In genomic region chr9:95736891-95737522, GRCh38 we compare ENCODE assay signal across 17 cellular contexts.
DNase-seq lines count a peak whose midpoint lies in the region; ATAC-seq and TF ChIP-seq lines count a peak whose summit lies in the region.
"Had no signal": no experiment of that assay in that cellular context is flagged by ENCODE, and none has a peak within 500 bp of the region (broad histone marks: within the 10 kb centered on the region; RNA-seq: fewer than 3 reads in every experiment).

No MANE protein-coding gene starts in this region.

- H3K27ac ChIP-seq in A673 (ENCODE audit: low read depth, low read length, poor library complexity, severe bottlenecking) (no peak overlapping the region), C4-2B (peak overlapping the region; percentile 45), tibial nerve (peak overlapping the region in 1 of 4 donors; percentile 24)
- H3K27ac ChIP-seq: PC-9, SK-N-MC had no signal

- H3K4me1 ChIP-seq in A673 (ENCODE audit: insufficient read depth, low read length, poor library complexity, severe bottlenecking): no peaks in the 10 kb centered on the region
- H3K4me1 ChIP-seq in tibial nerve: peaks cover 0 to 54% (median 10%) of the 10 kb centered on the region in 4 donors

- no peaks in the 10 kb centered on the region for H3K36me3 Mint-ChIP-seq in nephron progenitor cell (ENCODE audit: low read depth)

- H3K36me3 ChIP-seq in A673 (ENCODE audit: insufficient read depth, low read length, poor library complexity, severe bottlenecking): no peaks in the 10 kb centered on the region
- H3K36me3 ChIP-seq in tibial nerve: no peaks in the 10 kb centered on the region

- peak; percentile 14 for DNase-seq in A673 (ENCODE audit: low spot score)
- peak; percentile 76 for DNase-seq in NCI-H69 (lab: John Stamatoyannopoulos, UW)
- peak; percentile 16 for DNase-seq in nephron progenitor cell
- DNase-seq in pons (ENCODE audit: low spot score): no peak
- no peak for DNase-seq in tibial nerve (ENCODE audit: low spot score in 2 of 2)
- DNase-seq: C1 segment of cervical spinal cord, DMS79, NCI-H1048, NCI-H2029, NCI-H226, PC-9, T-helper 1 cell had no signal

- ATAC-seq in HG03045 (IDR thresholded peaks at IDR 0.05; ENCODE audit: unreplicated experiment): no peak
- ATAC-seq in HG02852 (IDR thresholded peaks at IDR 0.05; ENCODE audit: unreplicated experiment): no peak

- no peak for TF ChIP-seq CTCF in A673 (conservative IDR thresholded peaks at IDR 0.05; ENCODE audit: low read depth, low read length)
- no peak; the same call in 1 of the 2 replicates for TF ChIP-seq CTCF in C4-2B (conservative IDR thresholded peaks at IDR 0.05)
- TF ChIP-seq CTCF in nephron progenitor cell (IDR thresholded peaks at IDR 0.05): no peak
- TF ChIP-seq CTCF in tibial nerve (IDR thresholded peaks at IDR 0.05): no peak

- H3K4me1 Mint-ChIP-seq in nephron progenitor cell: peaks cover 62% of the 10 kb centered on the region

- H3K27ac Mint-ChIP-seq in nephron progenitor cell: no peak overlapping the region

- no peaks in the 10 kb centered on the region for H3K27me3 ChIP-seq in A673 (replicated peaks; ENCODE audit: insufficient read depth, low read depth, low read length, poor library complexity)
- H3K27me3 ChIP-seq in tibial nerve: no peaks in the 10 kb centered on the region

- no peaks in the 10 kb centered on the region for H3K9me3 Mint-ChIP-seq in nephron progenitor cell

- WGBS in tibial nerve, 2 donors: 70 to 71% methylated on average over 13 to 15 of the region's 15 CpGs

- H3K9me3 ChIP-seq in A673 (ENCODE audit: low read depth, low read length, poor library complexity, severe bottlenecking) (no peaks in the 10 kb centered on the region), tibial nerve (no peaks in the 10 kb centered on the region)
- H3K9me3 ChIP-seq: Caco-2 had no signal

- no peak overlapping the region for H3K4me3 Mint-ChIP-seq in nephron progenitor cell

- H3K4me3 ChIP-seq in A673 (ENCODE audit: low read depth, low read length, poor library complexity, severe bottlenecking) (no peak overlapping the region), tibial nerve (no peak overlapping the region)
- H3K4me3 ChIP-seq: PC-9, SK-N-MC had no signal

- peaks cover 6% of the 10 kb centered on the region for H3K27me3 Mint-ChIP-seq in nephron progenitor cell (ENCODE audit: low read depth, poor library complexity)

- no TSS peak for BruUV-seq in A673 (replicated peaks; lab: Mats Ljungman, UMichigan)

- no peak for TF ChIP-seq POLR2A in tibial nerve (IDR thresholded peaks at IDR 0.05)

- CTCF ChIA-PET in A673 (lab: Charles Lee): interaction anchor here (0.9 kb wide), 1 partner anchor 325 kb away, joined by 3 read pairs; no protein-coding TSS in a partner anchor

- intact Hi-C loops in A673 (cut with micrococcal nuclease; ENCODE audit: unreplicated experiment): no loop called here

- POLR2A ChIA-PET in A673 (lab: Charles Lee; ENCODE audit: low non-redundant PET): interaction anchor here (1.0 kb wide), 1 partner anchor 10 kb away, joined by 4 read pairs; no protein-coding TSS in a partner anchor

- TF ChIP-seq EP300 in tibial nerve (IDR thresholded peaks at IDR 0.05): no peak

Comparison
In these comparisons a context has a peak if more than half of its experiments do, and no peak if none do; other contexts are left out.
1. DNase-seq: peak in A673 (single experiment), NCI-H69 (single experiment) and nephron progenitor cell (single experiment); none in pons (single experiment) and tibial nerve (0 of 2).